In genomic region chr17:55264640-55265298, GRCh38 we compare ENCODE assay signal across 8 cellular contexts. TPM values are rescaled to one million over a fixed set of nuclear protein-coding genes. Genes with fewer than 3 reads are reported as not detected.
DNase-seq lines count a peak whose midpoint lies in the region; ATAC-seq and TF ChIP-seq lines count a peak whose summit lies in the region.

Gene HLF, plus strand, starts transcription at chr17:55264960. Its CDS starts 525 bp downstream, at chr17:55265485.

- H3F3A ChIP-seq in neural cell (ENCODE audit: insufficient read depth, low read length, poor library complexity, severe bottlenecking), result no peaks in the 10 kb centered on the region

- no peaks in the 10 kb centered on the region for H3K79me2 ChIP-seq in neural cell (replicated peaks; ENCODE audit: insufficient read depth, low read length)

- TF ChIP-seq EP300 in neural cell (conservative IDR thresholded peaks at IDR 0.05; ENCODE audit: poor library complexity, severe bottlenecking), result peak; percentile 62

- DNase-seq in CD4-positive, alpha-beta T cell, result peak; percentile 53 to 77 (median 64)
- DNase-seq in GM20000 (ENCODE audit: low spot score) (peak; percentile 90), HT-29 (ENCODE audit: low spot score) (peak; percentile 71), foreskin melanocyte (peak; percentile 50)
- DNase-seq in activated gamma-delta T cell treated with anti-CD3 and anti-CD28 coated beads, Interleukin-2, amount 50 U/mL, for 16 hours (ENCODE audit: low read depth), result peak; percentile 30
- peak; percentile 72 for DNase-seq in stimulated activated naive CD8-positive, alpha-beta T cell treated with anti-CD3 and anti-CD28 coated beads, Interleukin-15, Interleukin-2, amounts not matched to agents 100 U/mL and 50 U/mL, for 24 hours

- no peaks in the 10 kb centered on the region for H3K9me3 Mint-ChIP-seq in CD4-positive, alpha-beta T cell

- H3K4me3 ChIP-seq in neural cell (ENCODE audit: low read length), result peak within 1 kb of the TSS; percentile 65

- H3K4me2 ChIP-seq in neural cell (ENCODE audit: low read length), result peak within 1 kb of the TSS; percentile 60

- no peak within 1 kb of the TSS for H2AFZ ChIP-seq in neural cell (ENCODE audit: low read depth, low read length)

- H3K4me1 Mint-ChIP-seq in CD4-positive, alpha-beta T cell (ENCODE audit: low read depth), result peaks cover 24% of the 10 kb centered on the region

- no peaks in the 10 kb centered on the region for H3K9me2 ChIP-seq in neural cell (ENCODE audit: insufficient read depth, low read length)

- intact Hi-C loops in CD4-positive, alpha-beta T cell (cut with DNase I, micrococcal nuclease), result loop anchor here (1.0 to 10.0 kb wide), 4 partner anchors 26 to 300 kb away; partner anchors contain the start of genes COX11 (in 1 of the 2) and STXBP4 (in 1 of the 2)

- TF ChIP-seq RAD21 in neural cell (conservative IDR thresholded peaks at IDR 0.05), result peak; percentile 47

- H3K36me3 Mint-ChIP-seq in CD4-positive, alpha-beta T cell (ENCODE audit: low read depth), result no peaks in the 10 kb centered on the region

- H3K27me3 Mint-ChIP-seq in CD4-positive, alpha-beta T cell, result peaks cover 65% of the 10 kb centered on the region

- H3K27ac ChIP-seq in CD4-positive, alpha-beta T cell (ENCODE audit: low read depth, low read length), result no peak within 1 kb of the TSS
- H3K27ac ChIP-seq in neural cell (ENCODE audit: low read length), result no peak within 1 kb of the TSS

- H3K27me3 ChIP-seq in CD4-positive, alpha-beta T cell (ENCODE audit: control insufficient read depth, insufficient read depth, low read length), result peaks cover 49% of the 10 kb centered on the region
- peaks cover 47% of the 10 kb centered on the region for H3K27me3 ChIP-seq in neural cell (ENCODE audit: insufficient read depth, low read depth, low read length)

- CTCF ChIA-PET in CD4-positive, alpha-beta T cell (lab: Charles Lee), result interaction anchor here (0.6 to 1.2 kb wide), 5 partner anchors 10 to 102 kb away, joined by 3 to 5 read pairs (median 4); no protein-coding TSS in a partner anchor

- peak within 1 kb of the TSS; percentile 50 for H3K9ac ChIP-seq in neural cell (ENCODE audit: low read length)

- no peak for TF ChIP-seq CTCF in CD4-positive, alpha-beta T cell (IDR thresholded peaks at IDR 0.05)
- TF ChIP-seq CTCF in GM20000 (IDR thresholded peaks at IDR 0.05; ENCODE audit: extremely low read depth, missing control alignments) (no peak), neural cell (IDR thresholded peaks at IDR 0.05; ENCODE audit: poor library complexity, severe bottlenecking) (no peak)

- H3K36me3 ChIP-seq in neural cell (ENCODE audit: insufficient read depth, low read length), result no peaks in the 10 kb centered on the region

- H4K20me1 ChIP-seq in neural cell (ENCODE audit: insufficient read depth), result no peaks in the 10 kb centered on the region

- ATAC-seq in CD4-positive, alpha-beta T cell (ENCODE audit: poor library complexity), result peak; percentile 90
- ATAC-seq in stimulated activated naive CD8-positive, alpha-beta T cell treated with anti-CD3 and anti-CD28 coated beads, Interleukin-15, Interleukin-2, amounts not matched to agents 100 U/mL and 50 U/mL, for 24 hours, result peak; percentile 90

- no peak within 1 kb of the TSS for H3K27ac Mint-ChIP-seq in CD4-positive, alpha-beta T cell

- H3K4me3 Mint-ChIP-seq in CD4-positive, alpha-beta T cell, result peak within 1 kb of the TSS; percentile 86

- POLR2A ChIA-PET in CD4-positive, alpha-beta T cell (lab: Charles Lee), result interaction anchor here (1.2 to 5.1 kb wide), 3 partner anchors 17 to 27 kb away, joined by 3 to 57 read pairs (median 4); no protein-coding TSS in a partner anchor

- H3K9me3 ChIP-seq in CD4-positive, alpha-beta T cell (ENCODE audit: control insufficient read depth, low read length), result no peaks in the 10 kb centered on the region
- H3K9me3 ChIP-seq in neural cell (ENCODE audit: low read length), result no peaks in the 10 kb centered on the region

TF ChIP-seq in PFSK-1, 5 proteins besides CTCF, POLR2A, EP300 and RAD21:
- TF ChIP-seq FOXP2 (optimal IDR thresholded peaks at IDR 0.05; ENCODE audit: borderline replicate concordance, extremely low read depth, extremely low read length, insufficient read depth) (peak; percentile 24), POLR2AphosphoS5 (IDR thresholded peaks at IDR 0.05; ENCODE audit: low read depth, low read length) (no peak), SIN3A (IDR thresholded peaks at IDR 0.05; ENCODE audit: borderline replicate concordance, insufficient read depth, low read length) (no peak)
TF ChIP-seq in PFSK-1: peak in this region for 1.

TF ChIP-seq in neural cell, 6 proteins besides CTCF, POLR2A, EP300 and RAD21:
- TF ChIP-seq POLR2AphosphoS5 (IDR thresholded peaks at IDR 0.05) (no peak), SMC3 (conservative IDR thresholded peaks at IDR 0.05; ENCODE audit: poor library complexity) (peak; percentile 54), REST (IDR thresholded peaks at IDR 0.05; ENCODE audit: borderline replicate concordance) (no peak), EZH2 (IDR thresholded peaks at IDR 0.05; ENCODE audit: borderline replicate concordance, insufficient read depth, low read length, poor library complexity, severe bottlenecking) (no peak), MXI1 (conservative IDR thresholded peaks at IDR 0.05; ENCODE audit: poor library complexity, severe bottlenecking) (peak; percentile 84), TAF1 (IDR thresholded peaks at IDR 0.05; ENCODE audit: low read depth) (no peak)

RNA-seq across cellular contexts. Expression of gene HLF, which starts in this region (rescaled TPM):
- 1 to 10 TPM; 4.3 to 4.9 TPM for total RNA-seq in CD4-positive, alpha-beta T cell
- total RNA-seq in HT-29 (2014; rRNA removed; shearing (Covaris generic)), result 0.05 and 0.08 TPM in 2 replicates
- 0.39 TPM for polyA plus RNA-seq in PFSK-1 (2012; ENCODE audit: insufficient read length, low read depth)
- polyA plus RNA-seq in neural cell, result 0.70 and 0.71 TPM in 2 replicates
- 1.5 and 1.6 TPM in 2 replicates for polyA minus RNA-seq in neural cell

Comparison
In these comparisons a context has a peak if more than half of its experiments do, and no peak if none do; other contexts are left out.
1. Peak in DNase-seq in HT-29; RNA of the gene not detected or under 1 TPM.
2. DNase-seq: peak in every context shown above with its lines; median percentile 90 in GM20000; 72 in stimulated activated naive CD8-positive, alpha-beta T cell treated with anti-CD3 and anti-CD28 coated beads, Interleukin-15, Interleukin-2, amounts not matched to agents 100 U/mL and 50 U/mL, for 24 hours; 71 in HT-29; 64 in CD4-positive, alpha-beta T cell; 50 in foreskin melanocyte; 30 in activated gamma-delta T cell treated with anti-CD3 and anti-CD28 coated beads, Interleukin-2, amount 50 U/mL, for 16 hours.